In genomic region chr20:54123587-54124180, GRCh38 we compare ENCODE assay signal across 1 cellular context.
A peak's percentile ranks its signal among the peaks of the same experiment; 100 is the strongest.
TF ChIP-seq lines count a peak whose summit lies in the region.

No MANE protein-coding gene starts in this region.

TF ChIP-seq in HepG2, 621 proteins besides CTCF, POLR2A, EP300 and RAD21 (continued from another document and continues in another):
- 0 out of 2 replicates have a peak, but pooled peaks have one; percentile 72 for TF ChIP-seq ZNF276 (CRISPR knock-in tag; IDR thresholded peaks at IDR 0.05; ENCODE audit: low read depth)
- TF ChIP-seq SRY (CRISPR knock-in tag; IDR thresholded peaks at IDR 0.05): peak; percentile 83; the same call in 1 of the 2 replicates
- TF ChIP-seq TCF7 (IDR thresholded peaks at IDR 0.05; ENCODE audit: low read depth): peak; percentile 98
- TF ChIP-seq NR2F1 (CRISPR knock-in tag; IDR thresholded peaks at IDR 0.05): peak; percentile 89 to 93
- no peak for TF ChIP-seq KLF12 (CRISPR knock-in tag; IDR thresholded peaks at IDR 0.05; ENCODE audit: borderline replicate concordance)
- TF ChIP-seq ZNF558 (CRISPR knock-in tag; IDR thresholded peaks at IDR 0.05; ENCODE audit: borderline replicate concordance): no peak
- no peak for TF ChIP-seq JDP2 (CRISPR knock-in tag; IDR thresholded peaks at IDR 0.05; ENCODE audit: borderline replicate concordance)
- peak; percentile 74; the same call in 1 of the 2 replicates for TF ChIP-seq ZNF747 (CRISPR knock-in tag; IDR thresholded peaks at IDR 0.05; ENCODE audit: borderline replicate concordance)
- peak; percentile 93 for TF ChIP-seq ZNF800 (CRISPR knock-in tag; IDR thresholded peaks at IDR 0.05)
- TF ChIP-seq PBX3 (CRISPR knock-in tag; IDR thresholded peaks at IDR 0.05; ENCODE audit: borderline replicate concordance): no peak
- TF ChIP-seq FOXA3 (CRISPR knock-in tag; IDR thresholded peaks at IDR 0.05): peak; percentile 98
- TF ChIP-seq ZMYM3 (CRISPR knock-in tag; IDR thresholded peaks at IDR 0.05): peak; percentile 93
- TF ChIP-seq ZNF282 (IDR thresholded peaks at IDR 0.05; ENCODE audit: partially characterized antibody): no peak
- TF ChIP-seq HOMEZ (CRISPR knock-in tag; IDR thresholded peaks at IDR 0.05; ENCODE audit: low read depth): peak; percentile 95
- TF ChIP-seq, protein P1, sequence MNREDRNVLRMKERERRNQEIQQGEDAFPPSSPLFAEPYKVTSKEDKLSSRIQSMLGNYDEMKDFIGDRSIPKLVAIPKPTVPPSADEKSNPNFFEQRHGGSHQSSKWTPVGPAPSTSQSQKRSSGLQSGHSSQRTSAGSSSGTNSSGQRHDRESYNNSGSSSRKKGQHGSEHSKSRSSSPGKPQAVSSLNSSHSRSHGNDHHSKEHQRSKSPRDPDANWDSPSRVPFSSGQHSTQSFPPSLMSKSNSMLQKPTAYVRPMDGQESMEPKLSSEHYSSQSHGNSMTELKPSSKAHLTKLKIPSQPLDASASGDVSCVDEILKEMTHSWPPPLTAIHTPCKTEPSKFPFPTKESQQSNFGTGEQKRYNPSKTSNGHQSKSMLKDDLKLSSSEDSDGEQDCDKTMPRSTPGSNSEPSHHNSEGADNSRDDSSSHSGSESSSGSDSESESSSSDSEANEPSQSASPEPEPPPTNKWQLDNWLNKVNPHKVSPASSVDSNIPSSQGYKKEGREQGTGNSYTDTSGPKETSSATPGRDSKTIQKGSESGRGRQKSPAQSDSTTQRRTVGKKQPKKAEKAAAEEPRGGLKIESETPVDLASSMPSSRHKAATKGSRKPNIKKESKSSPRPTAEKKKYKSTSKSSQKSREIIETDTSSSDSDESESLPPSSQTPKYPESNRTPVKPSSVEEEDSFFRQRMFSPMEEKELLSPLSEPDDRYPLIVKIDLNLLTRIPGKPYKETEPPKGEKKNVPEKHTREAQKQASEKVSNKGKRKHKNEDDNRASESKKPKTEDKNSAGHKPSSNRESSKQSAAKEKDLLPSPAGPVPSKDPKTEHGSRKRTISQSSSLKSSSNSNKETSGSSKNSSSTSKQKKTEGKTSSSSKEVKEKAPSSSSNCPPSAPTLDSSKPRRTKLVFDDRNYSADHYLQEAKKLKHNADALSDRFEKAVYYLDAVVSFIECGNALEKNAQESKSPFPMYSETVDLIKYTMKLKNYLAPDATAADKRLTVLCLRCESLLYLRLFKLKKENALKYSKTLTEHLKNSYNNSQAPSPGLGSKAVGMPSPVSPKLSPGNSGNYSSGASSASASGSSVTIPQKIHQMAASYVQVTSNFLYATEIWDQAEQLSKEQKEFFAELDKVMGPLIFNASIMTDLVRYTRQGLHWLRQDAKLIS (CRISPR knock-in tag; IDR thresholded peaks at IDR 0.05): peak; percentile 99; the same call in 1 of the 2 replicates
- no peak for TF ChIP-seq GMEB1 (CRISPR knock-in tag; IDR thresholded peaks at IDR 0.05; ENCODE audit: borderline replicate concordance)
- TF ChIP-seq SNRNP70 (IDR thresholded peaks at IDR 0.05; ENCODE audit: low read depth, low read length): no peak
- TF ChIP-seq ZNF24 (IDR thresholded peaks at IDR 0.05): no peak
- no peak for TF ChIP-seq SCMH1 (CRISPR knock-in tag; IDR thresholded peaks at IDR 0.05; ENCODE audit: borderline replicate concordance)
- TF ChIP-seq JUNB (CRISPR knock-in tag; IDR thresholded peaks at IDR 0.05; ENCODE audit: borderline replicate concordance): peak; percentile 69; the same call in 1 of the 2 replicates
- TF ChIP-seq SSRP1 (CRISPR knock-in tag; IDR thresholded peaks at IDR 0.05): peak; percentile 80; the same call in 1 of the 2 replicates
- no peak; the same call in 1 of the 2 replicates for TF ChIP-seq AKAP8 (CRISPR knock-in tag; IDR thresholded peaks at IDR 0.05)
- TF ChIP-seq ZNF430 (CRISPR knock-in tag; IDR thresholded peaks at IDR 0.05): peak; percentile 65; the same call in 1 of the 2 replicates
- no peak for TF ChIP-seq IRX3 (CRISPR knock-in tag; IDR thresholded peaks at IDR 0.05; ENCODE audit: borderline replicate concordance, low read depth)
- peak; percentile 92 for TF ChIP-seq POLR2G (IDR thresholded peaks at IDR 0.05; ENCODE audit: low read depth, low read length)
- no peak for TF ChIP-seq SMARCE1 (IDR thresholded peaks at IDR 0.05; ENCODE audit: borderline replicate concordance)
- TF ChIP-seq FOXP4 (CRISPR knock-in tag; IDR thresholded peaks at IDR 0.05): peak; percentile 98
- TF ChIP-seq PHB2 (IDR thresholded peaks at IDR 0.05; ENCODE audit: partially characterized antibody): no peak
- TF ChIP-seq ZNF3 (CRISPR knock-in tag; IDR thresholded peaks at IDR 0.05): peak; percentile 86; the same call in 1 of the 2 replicates
- no peak for TF ChIP-seq ZNF530 (CRISPR knock-in tag; IDR thresholded peaks at IDR 0.05; ENCODE audit: low read depth)
- TF ChIP-seq ZNF704 (CRISPR knock-in tag; IDR thresholded peaks at IDR 0.05; ENCODE audit: borderline replicate concordance): 0 out of 2 replicates have a peak, but pooled peaks have one; percentile 63
- TF ChIP-seq, protein P2, sequence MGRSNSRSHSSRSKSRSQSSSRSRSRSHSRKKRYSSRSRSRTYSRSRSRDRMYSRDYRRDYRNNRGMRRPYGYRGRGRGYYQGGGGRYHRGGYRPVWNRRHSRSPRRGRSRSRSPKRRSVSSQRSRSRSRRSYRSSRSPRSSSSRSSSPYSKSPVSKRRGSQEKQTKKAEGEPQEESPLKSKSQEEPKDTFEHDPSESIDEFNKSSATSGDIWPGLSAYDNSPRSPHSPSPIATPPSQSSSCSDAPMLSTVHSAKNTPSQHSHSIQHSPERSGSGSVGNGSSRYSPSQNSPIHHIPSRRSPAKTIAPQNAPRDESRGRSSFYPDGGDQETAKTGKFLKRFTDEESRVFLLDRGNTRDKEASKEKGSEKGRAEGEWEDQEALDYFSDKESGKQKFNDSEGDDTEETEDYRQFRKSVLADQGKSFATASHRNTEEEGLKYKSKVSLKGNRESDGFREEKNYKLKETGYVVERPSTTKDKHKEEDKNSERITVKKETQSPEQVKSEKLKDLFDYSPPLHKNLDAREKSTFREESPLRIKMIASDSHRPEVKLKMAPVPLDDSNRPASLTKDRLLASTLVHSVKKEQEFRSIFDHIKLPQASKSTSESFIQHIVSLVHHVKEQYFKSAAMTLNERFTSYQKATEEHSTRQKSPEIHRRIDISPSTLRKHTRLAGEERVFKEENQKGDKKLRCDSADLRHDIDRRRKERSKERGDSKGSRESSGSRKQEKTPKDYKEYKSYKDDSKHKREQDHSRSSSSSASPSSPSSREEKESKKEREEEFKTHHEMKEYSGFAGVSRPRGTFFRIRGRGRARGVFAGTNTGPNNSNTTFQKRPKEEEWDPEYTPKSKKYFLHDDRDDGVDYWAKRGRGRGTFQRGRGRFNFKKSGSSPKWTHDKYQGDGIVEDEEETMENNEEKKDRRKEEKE (IDR thresholded peaks at IDR 0.05): no peak
- peak; percentile 23; the same call in 1 of the 2 replicates for TF ChIP-seq USF2 (IDR thresholded peaks at IDR 0.05; ENCODE audit: low read depth, low read length)
- TF ChIP-seq USF2 (CRISPR knock-in tag; IDR thresholded peaks at IDR 0.05; ENCODE audit: borderline replicate concordance): no peak; the same call in 1 of the 2 replicates
- peak; percentile 75 for TF ChIP-seq ZNF224 (CRISPR knock-in tag; IDR thresholded peaks at IDR 0.05)
- peak; percentile 95 for TF ChIP-seq TBL1XR1 (IDR thresholded peaks at IDR 0.05; ENCODE audit: borderline replicate concordance, low read length, partially characterized antibody)
- TF ChIP-seq RFX5 (IDR thresholded peaks at IDR 0.05; ENCODE audit: low read depth, low read length): peak; percentile 63; the same call in 1 of the 2 replicates
- TF ChIP-seq ZSCAN31 (CRISPR knock-in tag; IDR thresholded peaks at IDR 0.05; ENCODE audit: low read depth): no peak; the same call in 1 of the 2 replicates
- no peak; the same call in 1 of the 2 replicates for TF ChIP-seq NCOR1 (IDR thresholded peaks at IDR 0.05; ENCODE audit: borderline replicate concordance, low read length)
